In the genomic region with DNA sequence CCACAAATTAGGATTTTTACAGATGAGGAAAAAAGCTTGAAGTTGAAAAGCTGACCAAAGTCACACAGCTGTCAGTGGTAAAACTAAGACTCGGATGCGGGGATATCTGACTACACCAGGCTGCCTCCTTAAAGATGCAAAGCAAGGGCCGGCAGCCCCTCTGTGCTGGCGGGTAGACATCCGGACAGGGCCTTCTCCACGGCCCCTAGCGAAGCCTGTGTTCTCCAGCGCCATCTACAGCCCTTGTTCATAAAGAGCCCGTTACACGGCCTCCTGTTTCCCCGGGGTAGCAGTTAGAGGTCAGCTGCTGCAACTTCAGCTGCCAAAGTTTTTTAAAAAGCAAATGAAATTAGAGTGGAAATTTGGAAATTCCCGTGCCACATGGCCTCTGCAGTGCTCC, we compare ENCODE assay signal across 8 cellular contexts.
DNase-seq lines count a peak whose midpoint lies in the region; ATAC-seq, FAIRE-seq and TF ChIP-seq lines count a peak whose summit lies in the region.

No MANE protein-coding gene starts in this region.

- no peaks in the 10 kb centered on the region for H4K20me1 ChIP-seq in neural progenitor cell (ENCODE audit: low read depth)

- intact Hi-C loops in Panc1 (cut with micrococcal nuclease; ENCODE audit: unreplicated experiment): loop anchor here (10.0 kb wide), 1 partner anchor 279 kb away; no protein-coding TSS in a partner anchor

- ATAC-seq in GM19328 (IDR thresholded peaks at IDR 0.05; ENCODE audit: unreplicated experiment) (peak; percentile 75), HG03108 (IDR thresholded peaks at IDR 0.05; ENCODE audit: unreplicated experiment) (peak; percentile 95), Panc1 (peak; percentile 96)

- peak; percentile 90 for TF ChIP-seq CTCF in Panc1 (IDR thresholded peaks at IDR 0.05)
- TF ChIP-seq CTCF in neural progenitor cell (IDR thresholded peaks at IDR 0.05): peak; percentile 80

- H3K4me1 ChIP-seq in Panc1 (ENCODE audit: control insufficient read depth, insufficient read depth, low read length) (no peaks in the 10 kb centered on the region), neural progenitor cell (no peaks in the 10 kb centered on the region)

- H3K36me3 Mint-ChIP-seq in neural progenitor cell: peaks cover 2% of the 10 kb centered on the region

- H3K27ac ChIP-seq in Panc1 (ENCODE audit: low read length) (no peak overlapping the region), neural progenitor cell (no peak overlapping the region)

- no peak overlapping the region for H3K4me3 Mint-ChIP-seq in neural progenitor cell

- no peak overlapping the region for H3K9ac ChIP-seq in neural progenitor cell

- no peak overlapping the region for H3K4me2 ChIP-seq in neural progenitor cell

- CTCF ChIA-PET in Panc1 (lab: Charles Lee): interaction anchor here (0.6 to 0.7 kb wide), 2 partner anchors 68 to 842 kb away, joined by 3 read pairs; no protein-coding TSS in a partner anchor

- FAIRE-seq in frontal cortex (lab: Jason Lieb, UNC): no peak

- no peak overlapping the region for H3K4me3 ChIP-seq in Panc1 (ENCODE audit: low read depth in 2 of 2, low read length in 2 of 2)
- H3K4me3 ChIP-seq in neural progenitor cell: no peak overlapping the region

- POLR2A ChIA-PET in Panc1 (lab: Charles Lee): no interaction called here

- H3K4me1 Mint-ChIP-seq in neural progenitor cell: no peaks in the 10 kb centered on the region

- no peaks in the 10 kb centered on the region for H3F3A ChIP-seq in neural progenitor cell (ENCODE audit: low read depth)

- no TSS peak for BruUV-seq in Panc1 (replicated peaks; lab: Mats Ljungman, UMichigan)

- H3K27me3 ChIP-seq in Panc1 (ENCODE audit: control insufficient read depth, insufficient read depth, low read length) (no peaks in the 10 kb centered on the region), neural progenitor cell (no peaks in the 10 kb centered on the region)

- peak overlapping the region; percentile 60 for H2AFZ ChIP-seq in neural progenitor cell (replicated peaks)

- H3K36me3 ChIP-seq in Panc1 (ENCODE audit: control insufficient read depth, insufficient read depth, low read length) (no peaks in the 10 kb centered on the region), neural progenitor cell (no peaks in the 10 kb centered on the region)

- H3K9me3 ChIP-seq in Panc1 (ENCODE audit: control insufficient read depth, insufficient read depth, low read depth, low read length) (no peaks in the 10 kb centered on the region), neural progenitor cell (ENCODE audit: low read depth) (no peaks in the 10 kb centered on the region)

- no peaks in the 10 kb centered on the region for H3K79me2 ChIP-seq in neural progenitor cell (ENCODE audit: low read depth)

- peak; percentile 55 for DNase-seq in EL
- peak; percentile 12 for DNase-seq in Panc1 (ENCODE audit: low read depth, low spot score)
- peak; percentile 19 for DNase-seq in fibroblast of gingiva (ENCODE audit: low read depth)
- DNase-seq in neural progenitor cell (ENCODE audit: low spot score): peak; percentile 91
- DNase-seq in frontal cortex (ENCODE audit: low spot score in 2 of 2): no peak
- DNase-seq in GOT3 (lab: John Stamatoyannopoulos, UW): no peak

- in situ Hi-C loops in Panc1 (cut with HindIII; ENCODE audit: low pct_unique_long_range_greater_than_20kb, low sequenced_read_pairs): no loop called here

- H3K27me3 Mint-ChIP-seq in neural progenitor cell (ENCODE audit: insufficient read depth, low read depth): no peaks in the 10 kb centered on the region

- H3K9me3 Mint-ChIP-seq in neural progenitor cell: peaks cover 2% of the 10 kb centered on the region

- no peak overlapping the region for H3K27ac Mint-ChIP-seq in neural progenitor cell

Comparison
In these comparisons a context has a peak if more than half of its experiments do, and no peak if none do; other contexts are left out.
1. DNase-seq: peak in EL (single experiment), Panc1 (single experiment), fibroblast of gingiva (single experiment) and neural progenitor cell (single experiment); none in frontal cortex (0 of 2) and GOT3 (single experiment).
2. Peak in every context shown above with its lines, with median percentiles within 50 percentile points of each other: ATAC-seq.